Comparison of ENCODE assay signal across 11 cellular contexts in the genomic region with DNA sequence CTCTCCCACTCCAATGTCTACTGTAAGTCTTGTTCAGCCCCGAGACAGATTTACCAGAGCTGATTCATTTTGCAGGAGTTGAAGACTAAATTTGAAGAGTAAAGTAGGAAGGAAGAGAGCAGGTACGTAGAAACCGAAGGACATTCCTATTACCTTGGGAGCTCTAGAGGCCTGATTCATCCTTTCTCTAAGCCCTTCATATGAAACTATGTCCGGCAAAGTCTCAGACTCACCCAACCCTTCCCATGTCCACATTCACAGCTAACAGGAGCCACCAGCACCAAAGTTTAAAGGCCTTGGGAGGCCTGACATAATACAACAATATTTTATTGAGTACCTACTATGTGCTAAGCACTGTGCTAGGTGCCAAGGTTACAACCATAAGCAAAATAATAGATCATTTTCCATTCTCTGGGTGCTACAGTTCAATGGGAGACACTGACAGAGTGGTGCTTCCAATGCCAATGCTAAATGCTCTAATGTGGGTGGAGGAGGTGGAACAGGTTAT.
DNase-seq lines count a peak whose midpoint lies in the region; TF ChIP-seq lines count a peak whose summit lies in the region.
"Had no signal": no experiment of that assay in that cellular context is flagged by ENCODE, and none has a peak within 500 bp of the region (broad histone marks: within the 10 kb centered on the region; RNA-seq: fewer than 3 reads in every experiment).

No MANE protein-coding gene starts in this region.

- H3K36me3 Mint-ChIP-seq in Calu3 (ENCODE audit: insufficient read depth, unreplicated experiment) (peaks cover 29% of the 10 kb centered on the region), neural crest cell (ENCODE audit: low read depth) (peaks cover 3% of the 10 kb centered on the region)
- H3K36me3 Mint-ChIP-seq in dendritic cell treated with granulocyte-macrophage colony-stimulating factor and Interleukin-4, amounts not matched to agents 40 ng/mL and 50 ng/mL, for 4 days (ENCODE audit: low read depth), result no peaks in the 10 kb centered on the region

- H3K27me3 ChIP-seq in OCI-LY3 (ENCODE audit: low read depth, low read length), result no peaks in the 10 kb centered on the region

- H3K4me1 Mint-ChIP-seq in Calu3 (ENCODE audit: low read depth, unreplicated experiment) (peaks cover 34% of the 10 kb centered on the region), neural crest cell (peaks cover 16% of the 10 kb centered on the region)
- peaks cover 21% of the 10 kb centered on the region for H3K4me1 Mint-ChIP-seq in dendritic cell treated with granulocyte-macrophage colony-stimulating factor and Interleukin-4, amounts not matched to agents 40 ng/mL and 50 ng/mL, for 4 days (ENCODE audit: low read depth)

- H3K27me3 Mint-ChIP-seq in Calu3 (ENCODE audit: unreplicated experiment) (no peaks in the 10 kb centered on the region), neural crest cell (ENCODE audit: low read depth) (no peaks in the 10 kb centered on the region)
- H3K27me3 Mint-ChIP-seq in dendritic cell treated with granulocyte-macrophage colony-stimulating factor and Interleukin-4, amounts not matched to agents 40 ng/mL and 50 ng/mL, for 4 days, result peaks cover 7% of the 10 kb centered on the region

- H3K27ac ChIP-seq in OCI-LY3 (ENCODE audit: low read length), result no peak overlapping the region

- intact Hi-C loops in Calu3 (cut with micrococcal nuclease; ENCODE audit: unreplicated experiment), result loop anchor here (2.0 to 5.0 kb wide), 5 partner anchors 34 to 384 kb away; no protein-coding TSS in a partner anchor
- intact Hi-C loops in dendritic cell treated with granulocyte-macrophage colony-stimulating factor and Interleukin-4, amounts not matched to agents 40 ng/mL and 50 ng/mL, for 4 days (cut with micrococcal nuclease), result no loop called here

- DNase-seq in Calu3, result no peak
- no peak for DNase-seq in neural crest cell (ENCODE audit: low read depth, low spot score)
- DNase-seq in NCI-H187 treated with DMSO at 0.1 percent for 48 hours (lab: John Stamatoyannopoulos, UW), result no peak
- DNase-seq in stimulated activated CD4-positive, alpha-beta T cell treated with anti-CD3 and anti-CD28 coated beads, Interleukin-4, amount 100 ng/mL, for 1 hour, result no peak
- DNase-seq in islet precursor cell, result no peak
- DNase-seq in NCI-H774 (lab: John Stamatoyannopoulos, UW), result no peak
- DNase-seq: NCI-H1694, Right ventricle myocardium superior had no signal

- peak overlapping the region; percentile 57 for H3K4me3 Mint-ChIP-seq in Calu3 (ENCODE audit: low read depth, unreplicated experiment)
- H3K4me3 Mint-ChIP-seq in dendritic cell treated with granulocyte-macrophage colony-stimulating factor and Interleukin-4, amounts not matched to agents 40 ng/mL and 50 ng/mL, for 4 days, result no peak overlapping the region
- H3K4me3 Mint-ChIP-seq in neural crest cell, result no peak overlapping the region
- H3K4me3 Mint-ChIP-seq: mesothelial cell of epicardium had no signal

- BruUV-seq in Calu3 (replicated peaks; lab: Mats Ljungman, UMichigan), result TSS peak; percentile 90

- peak overlapping the region; percentile 87 for H3K27ac Mint-ChIP-seq in Calu3 (ENCODE audit: unreplicated experiment)
- peak overlapping the region; percentile 52 for H3K27ac Mint-ChIP-seq in dendritic cell treated with granulocyte-macrophage colony-stimulating factor and Interleukin-4, amounts not matched to agents 40 ng/mL and 50 ng/mL, for 4 days
- H3K27ac Mint-ChIP-seq in neural crest cell (ENCODE audit: unreplicated experiment), result peak overlapping the region; percentile 83

- no peaks in the 10 kb centered on the region for H3K9me3 Mint-ChIP-seq in Calu3 (ENCODE audit: low read depth, unreplicated experiment)
- H3K9me3 Mint-ChIP-seq in dendritic cell treated with granulocyte-macrophage colony-stimulating factor and Interleukin-4, amounts not matched to agents 40 ng/mL and 50 ng/mL, for 4 days, result no peaks in the 10 kb centered on the region
- H3K9me3 Mint-ChIP-seq in neural crest cell, result peaks cover 2% of the 10 kb centered on the region

- H3K9ac ChIP-seq in OCI-LY3 (ENCODE audit: low read length), result no peak overlapping the region

- TF ChIP-seq CTCF in Calu3 (IDR thresholded peaks at IDR 0.05; ENCODE audit: unreplicated experiment) (no peak), OCI-LY3 (IDR thresholded peaks at IDR 0.05; ENCODE audit: low read depth, low read length) (no peak), neural crest cell (conservative IDR thresholded peaks at IDR 0.05) (no peak)

- H3K79me2 ChIP-seq in OCI-LY3 (ENCODE audit: low read length), result no peaks in the 10 kb centered on the region

- peaks cover 14% of the 10 kb centered on the region for H3K4me1 ChIP-seq in OCI-LY3 (ENCODE audit: low read length)

- H2AFZ ChIP-seq in OCI-LY3 (ENCODE audit: low read depth, low read length), result no peak overlapping the region

- no peak overlapping the region for H3K4me3 ChIP-seq in OCI-LY3 (ENCODE audit: low read length)

- no peaks in the 10 kb centered on the region for H3K36me3 ChIP-seq in OCI-LY3 (replicated peaks; ENCODE audit: low read depth, low read length)

- H3K9me3 ChIP-seq in OCI-LY3 (ENCODE audit: insufficient read depth, low read length), result no peaks in the 10 kb centered on the region

- peak overlapping the region; percentile 56; the same call in 1 of the 2 replicates for H3K4me2 ChIP-seq in OCI-LY3 (ENCODE audit: low read length)

- no peaks in the 10 kb centered on the region for H4K20me1 ChIP-seq in OCI-LY3 (ENCODE audit: insufficient read depth, low read length)

- CTCF ChIA-PET in Calu3 (lab: Charles Lee), result interaction anchor here (1.1 to 2.4 kb wide), 6 partner anchors 9 to 305 kb away, joined by 3 to 13 read pairs (median 5); a partner anchor contains a TSS
